Comparison of ENCODE assay signal across 1 cellular context in genomic region chr12:124517260-124518050, GRCh38.
A peak's percentile ranks its signal among the peaks of the same experiment; 100 is the strongest.
TF ChIP-seq lines count a peak whose summit lies in the region.

No MANE protein-coding gene starts in this region.

TF ChIP-seq in HEK293, 187 proteins besides CTCF, POLR2A, EP300 and RAD21 (continued from another document):
- TF ChIP-seq HIC1 (tag by site-specific recombination; IDR thresholded peaks at IDR 0.05): peak; percentile 74
- TF ChIP-seq REST (tag by site-specific recombination; IDR thresholded peaks at IDR 0.05): no peak
